24 cellular contexts compared by ENCODE assay signal in the genomic region with DNA sequence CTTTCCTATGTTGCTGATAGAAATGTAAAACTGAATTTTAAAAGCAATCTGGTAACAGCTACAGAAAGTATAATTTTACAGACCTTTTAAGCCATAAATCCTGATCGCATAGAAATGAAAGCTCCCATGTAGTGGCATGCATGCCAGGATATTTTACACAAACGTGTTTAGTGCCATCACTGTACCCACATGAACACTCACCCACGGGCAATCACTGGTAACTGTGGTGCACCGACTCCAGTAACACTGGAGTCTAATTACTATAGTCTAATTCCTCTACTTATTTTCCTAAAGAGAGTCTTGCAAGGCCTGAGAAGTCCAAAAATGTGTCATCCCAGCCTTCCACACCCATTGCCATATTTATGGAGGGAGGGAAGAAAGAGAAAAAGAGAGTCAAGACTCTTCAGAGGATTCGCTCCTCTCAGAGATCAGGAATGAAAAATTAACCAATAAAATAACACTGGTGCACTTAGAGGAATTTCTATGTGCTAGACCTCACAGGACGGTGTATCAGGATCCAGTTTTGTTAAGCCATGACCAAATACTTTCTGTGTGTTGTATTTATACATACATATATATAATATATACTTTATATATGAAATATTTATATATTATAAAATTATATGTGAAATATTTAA. TPM values are rescaled to one million over a fixed set of nuclear protein-coding genes. Genes with fewer than 3 reads are reported as not detected.
"Had no signal": no experiment of that assay in that cellular context is flagged by ENCODE, and none has a peak within 500 bp of the region (broad histone marks: within the 10 kb centered on the region; RNA-seq: fewer than 3 reads in every experiment).

No MANE protein-coding gene starts in this region.

- H3K4me3 ChIP-seq: left lung, lung, mucosa of descending colon, ovary, right atrium auricular region, skin epidermis, suprapubic skin, thoracic aorta, tibial artery, upper lobe of right lung had no signal

- FAIRE-seq: urothelium cell line had no signal

- H3K9me3 ChIP-seq: left lung, mucosa of descending colon, ovary, right atrium auricular region, suprapubic skin, thoracic aorta, tibial artery, upper lobe of right lung had no signal

- H3K27ac Mint-ChIP-seq: immature natural killer cell; memory B cell; naive thymus-derived CD4-positive, alpha-beta T cell; natural killer cell treated with Interleukin-12 subunit alpha and Interleukin-12 subunit beta and Interleukin-15 and Interleukin-18, amount 100 ng/mL, for 72 hours; progenitor cell of endocrine pancreas; stimulated activated effector memory CD8-positive, alpha-beta T cell treated with anti-CD3 and anti-CD28 coated beads, Interleukin-12 subunit alpha, Interleukin-12 subunit beta, amount 100 ng/mL, for 72 hours; stimulated activated naive CD8-positive, alpha-beta T cell treated with anti-CD3 and anti-CD28 coated beads, Interleukin-15, Interleukin-2, amounts not matched to agents 100 ng/mL and 50 ng/mL, for 24 hours had no signal

- H3K4me3 Mint-ChIP-seq: immature natural killer cell; memory B cell; naive thymus-derived CD4-positive, alpha-beta T cell; natural killer cell treated with Interleukin-12 subunit alpha and Interleukin-12 subunit beta and Interleukin-15 and Interleukin-18, amount 100 ng/mL, for 72 hours; stimulated activated effector memory CD8-positive, alpha-beta T cell treated with anti-CD3 and anti-CD28 coated beads, Interleukin-12 subunit alpha, Interleukin-12 subunit beta, amount 100 ng/mL, for 72 hours; stimulated activated naive CD8-positive, alpha-beta T cell treated with anti-CD3 and anti-CD28 coated beads, Interleukin-15, Interleukin-2, amounts not matched to agents 100 ng/mL and 50 ng/mL, for 24 hours had no signal

- H3K27me3 Mint-ChIP-seq: progenitor cell of endocrine pancreas; stimulated activated naive CD8-positive, alpha-beta T cell treated with anti-CD3 and anti-CD28 coated beads, Interleukin-15, Interleukin-2, amounts not matched to agents 100 ng/mL and 50 ng/mL, for 24 hours had no signal

- H3K9me3 Mint-ChIP-seq: immature natural killer cell; natural killer cell treated with Interleukin-12 subunit alpha and Interleukin-12 subunit beta and Interleukin-15 and Interleukin-18, amount 100 ng/mL, for 72 hours; stimulated activated effector memory CD8-positive, alpha-beta T cell treated with anti-CD3 and anti-CD28 coated beads, Interleukin-12 subunit alpha, Interleukin-12 subunit beta, amount 100 ng/mL, for 72 hours; stimulated activated naive CD8-positive, alpha-beta T cell treated with anti-CD3 and anti-CD28 coated beads, Interleukin-15, Interleukin-2, amounts not matched to agents 100 ng/mL and 50 ng/mL, for 24 hours had no signal

- H3K27me3 ChIP-seq: left lung, ovary, right atrium auricular region, suprapubic skin, tibial artery, upper lobe of right lung had no signal

- H3K36me3 Mint-ChIP-seq: immature natural killer cell; memory B cell; natural killer cell treated with Interleukin-12 subunit alpha and Interleukin-12 subunit beta and Interleukin-15 and Interleukin-18, amount 100 ng/mL, for 72 hours; stimulated activated effector memory CD8-positive, alpha-beta T cell treated with anti-CD3 and anti-CD28 coated beads, Interleukin-12 subunit alpha, Interleukin-12 subunit beta, amount 100 ng/mL, for 72 hours had no signal

- DNase-seq: hypothalamus; immature natural killer cell; left lung; midbrain; mucosa of descending colon; naive thymus-derived CD4-positive, alpha-beta T cell; ovary; stimulated activated CD4-positive, alpha-beta T cell treated with anti-CD3 and anti-CD28 coated beads, Interleukin-4, amount 100 ng/mL, for 24 hours; stimulated activated naive CD4-positive, alpha-beta T cell; tibial artery; trophoblast cell; upper lobe of right lung had no signal

- H3K27ac ChIP-seq: left lung, ovary, right atrium auricular region, skin epidermis, suprapubic skin, thoracic aorta, tibial artery, upper lobe of right lung had no signal

- H3K4me1 ChIP-seq: left lung, right atrium auricular region, suprapubic skin, tibial artery, upper lobe of right lung had no signal

- ATAC-seq: left lung; mucosa of descending colon; naive thymus-derived CD4-positive, alpha-beta T cell; natural killer cell treated with Interleukin-12 subunit alpha and Interleukin-12 subunit beta and Interleukin-15 and Interleukin-18, amount 100 ng/mL, for 72 hours; sciatic nerve; stimulated activated effector memory CD8-positive, alpha-beta T cell treated with anti-CD3 and anti-CD28 coated beads, Interleukin-12 subunit alpha, Interleukin-12 subunit beta, amount 100 ng/mL, for 72 hours; upper lobe of right lung had no signal

- H3K4me1 Mint-ChIP-seq: immature natural killer cell; memory B cell; naive thymus-derived CD4-positive, alpha-beta T cell; stimulated activated effector memory CD8-positive, alpha-beta T cell treated with anti-CD3 and anti-CD28 coated beads, Interleukin-12 subunit alpha, Interleukin-12 subunit beta, amount 100 ng/mL, for 72 hours had no signal

- H3K36me3 ChIP-seq: left lung, ovary, right atrium auricular region, suprapubic skin, thoracic aorta, upper lobe of right lung had no signal

RNA-seq across cellular contexts. Expression of a gene that starts 48.9 kb away (rescaled TPM):
- polyA plus RNA-seq: immature natural killer cell; naive thymus-derived CD4-positive, alpha-beta T cell had no signal
